In the genomic region with DNA sequence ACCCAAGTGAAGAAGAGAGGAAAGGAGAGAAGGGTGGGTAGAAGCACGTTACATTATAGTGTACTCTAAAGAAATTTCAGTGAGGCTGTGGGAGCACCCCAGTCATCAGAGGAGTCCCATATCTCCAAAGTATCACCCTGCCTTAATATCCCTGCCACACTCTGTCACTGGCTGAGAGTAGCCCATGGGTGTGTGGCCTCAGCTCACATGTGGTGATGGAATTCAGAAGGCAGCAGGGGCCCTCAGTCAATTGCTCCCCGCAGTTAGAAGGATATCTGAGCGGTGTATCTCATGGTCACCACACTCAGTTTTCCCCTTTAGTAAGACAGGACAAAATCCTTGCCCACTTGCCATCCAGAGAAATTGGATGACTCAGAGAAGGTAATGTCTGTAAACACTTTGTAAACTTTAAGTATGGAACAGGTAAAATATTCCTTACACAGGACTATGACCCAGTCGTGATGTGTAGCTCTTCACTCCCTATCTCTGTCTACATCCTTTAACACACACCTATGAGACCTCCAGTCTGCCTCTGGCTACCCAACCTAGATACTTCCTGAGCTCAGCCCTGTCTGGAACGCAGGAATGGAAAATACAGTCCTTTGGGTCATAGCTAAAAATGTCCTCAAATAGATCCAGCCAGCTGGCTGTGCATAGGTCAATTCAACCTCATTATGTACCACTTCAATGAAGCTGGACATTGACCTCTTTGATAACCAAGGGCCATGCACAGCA, we compare ENCODE assay signal across 21 cellular contexts. TPM values are rescaled to one million over a fixed set of nuclear protein-coding genes. Genes with fewer than 3 reads are reported as not detected.
A peak's percentile ranks its signal among the peaks of the same experiment; 100 is the strongest.
DNase-seq lines count a peak whose midpoint lies in the region; ATAC-seq and TF ChIP-seq lines count a peak whose summit lies in the region.
"Had no signal": no experiment of that assay in that cellular context is flagged by ENCODE, and none has a peak within 500 bp of the region (broad histone marks: within the 10 kb centered on the region; RNA-seq: fewer than 3 reads in every experiment).

No MANE protein-coding gene starts in this region.

- no peaks in the 10 kb centered on the region for H3K27me3 ChIP-seq in hepatocyte
- H3K27me3 ChIP-seq: MG63 had no signal

- peak overlapping the region; percentile 92 for H3K27ac ChIP-seq in hepatocyte
- H3K27ac ChIP-seq: RWPE1 had no signal

- no peak overlapping the region for H3K4me2 ChIP-seq in hepatocyte

- no peaks in the 10 kb centered on the region for H3K36me3 ChIP-seq in hepatocyte (replicated peaks; ENCODE audit: insufficient read depth, low read depth)
- H3K36me3 ChIP-seq in mucosa of descending colon (ENCODE audit: low read depth), result no peaks in the 10 kb centered on the region
- H3K36me3 ChIP-seq: MG63 had no signal

- H3K4me3 ChIP-seq in hepatocyte (no peak overlapping the region), mucosa of descending colon (no peak overlapping the region)
- H3K4me3 ChIP-seq: MG63 had no signal

- no peaks in the 10 kb centered on the region for H3K36me3 Mint-ChIP-seq in type B pancreatic cell
- H3K36me3 Mint-ChIP-seq: CD14-positive monocyte had no signal

- H3K4me1 Mint-ChIP-seq in type B pancreatic cell (ENCODE audit: unreplicated experiment), result peaks cover 12% of the 10 kb centered on the region

- no peak for TF ChIP-seq CTCF in hepatocyte (IDR thresholded peaks at IDR 0.05; ENCODE audit: poor library complexity)
- no peak for TF ChIP-seq CTCF in mucosa of descending colon (IDR thresholded peaks at IDR 0.05)
- TF ChIP-seq CTCF in type B pancreatic cell (conservative IDR thresholded peaks at IDR 0.05), result no peak

- DNase-seq in HT-29 (ENCODE audit: low spot score) (peak; percentile 9), hepatocyte (ENCODE audit: low spot score) (peak; percentile 68), mucosa of descending colon (no peak), type B pancreatic cell (ENCODE audit: extremely low spot score, unreplicated experiment) (no peak), NCI-H187 treated with DMSO at 0.1 percent for 48 hours (lab: John Stamatoyannopoulos, UW) (no peak), NOMO-1 treated with dmso at 0.1 percent for 144 hours (lab: John Stamatoyannopoulos, UW; ENCODE audit: unreplicated experiment) (no peak)
- DNase-seq: DMS 273 treated with DMSO at 0.1 percent for 48 hours, DND-41, Kasumi-1, MG63, NCI-H1092, NCI-H1436 treated with DMSO at 0.1 percent for 48 hours, NCI-H2107, NCI-H510A, NCI-H748 treated with DMSO at 0.1 percent for 48 hours, SIG-M5, T-helper 1 cell had no signal

- no peaks in the 10 kb centered on the region for H3K27me3 Mint-ChIP-seq in type B pancreatic cell

- no peaks in the 10 kb centered on the region for H3K79me2 ChIP-seq in hepatocyte

- H3K9me3 Mint-ChIP-seq in type B pancreatic cell, result no peaks in the 10 kb centered on the region

- H3K4me3 Mint-ChIP-seq in type B pancreatic cell, result peak overlapping the region; percentile 58
- H3K4me3 Mint-ChIP-seq: CD14-positive monocyte had no signal

- H3K4me1 ChIP-seq in hepatocyte (ENCODE audit: insufficient read depth) (peaks cover 27% of the 10 kb centered on the region), mucosa of descending colon (ENCODE audit: low read depth) (no peaks in the 10 kb centered on the region)

- H3K27ac Mint-ChIP-seq in type B pancreatic cell, result peak overlapping the region; percentile 73

- H3K9me2 ChIP-seq in hepatocyte (replicated peaks; ENCODE audit: insufficient read depth), result no peaks in the 10 kb centered on the region

- no peak overlapping the region for H2AFZ ChIP-seq in hepatocyte

- H4K20me1 ChIP-seq in hepatocyte (ENCODE audit: insufficient read depth, poor library complexity, severe bottlenecking), result no peaks in the 10 kb centered on the region

- intact Hi-C loops in mucosa of descending colon (cut with DNase I, micrococcal nuclease), result no loop called here

- ATAC-seq in mucosa of descending colon (peak; percentile 66), GM19455 (IDR thresholded peaks at IDR 0.05; ENCODE audit: unreplicated experiment) (no peak)
- ATAC-seq: SK-N-SH treated with all-trans-retinoic acid at 6 μM for 48 hours had no signal

- no peaks in the 10 kb centered on the region for H3K9me3 ChIP-seq in hepatocyte (ENCODE audit: low read depth)
- H3K9me3 ChIP-seq in mucosa of descending colon, result no peaks in the 10 kb centered on the region
- H3K9me3 ChIP-seq: MG63 had no signal

- 69% methylated on average over 5 of the region's 5 CpGs for WGBS in hepatocyte (ENCODE audit: low lambda C conversion rate, missing lambda C conversion rate)

RNA-seq across cellular contexts. Expression of a gene that starts 24.3 kb away (rescaled TPM):
- 7.2 and 8.9 TPM in 2 replicates for total RNA-seq in HT-29 (2014; rRNA removed; shearing (Covaris generic))
- total RNA-seq in hepatocyte, result 402 and 427 TPM in 2 replicates
- 401 and 508 TPM in 2 replicates for polyA plus RNA-seq in hepatocyte
- 10 to 100 TPM; 33.5 to 52.4 (median 48.4) TPM for total RNA-seq in mucosa of descending colon
- 79.1 and 95.1 TPM in 2 replicates for total RNA-seq in type B pancreatic cell (ENCODE audit: low replicate concordance)

RNA-seq across cellular contexts. Expression of a gene that starts 48.9 kb away (rescaled TPM):
- total RNA-seq in HT-29 (2014; rRNA removed; shearing (Covaris generic)), result 9.8 and 9.9 TPM in 2 replicates
- total RNA-seq in hepatocyte (10.7 and 12.4 TPM in 2 replicates), mucosa of descending colon (1 to 10 TPM; 4.8 to 9.6 (median 8.8) TPM), type B pancreatic cell (ENCODE audit: low replicate concordance) (13.9 and 20.7 TPM in 2 replicates)
- polyA plus RNA-seq in hepatocyte, result 2.2 and 2.9 TPM in 2 replicates

Comparison
In these comparisons a context has a peak if more than half of its experiments do, and no peak if none do; other contexts are left out.
1. DNase-seq: peak in HT-29 (single experiment) and hepatocyte (single experiment); none in mucosa of descending colon (0 of 3), type B pancreatic cell (single experiment), NCI-H187 treated with DMSO at 0.1 percent for 48 hours (single experiment) and NOMO-1 treated with dmso at 0.1 percent for 144 hours (single experiment).